In the genomic region with DNA sequence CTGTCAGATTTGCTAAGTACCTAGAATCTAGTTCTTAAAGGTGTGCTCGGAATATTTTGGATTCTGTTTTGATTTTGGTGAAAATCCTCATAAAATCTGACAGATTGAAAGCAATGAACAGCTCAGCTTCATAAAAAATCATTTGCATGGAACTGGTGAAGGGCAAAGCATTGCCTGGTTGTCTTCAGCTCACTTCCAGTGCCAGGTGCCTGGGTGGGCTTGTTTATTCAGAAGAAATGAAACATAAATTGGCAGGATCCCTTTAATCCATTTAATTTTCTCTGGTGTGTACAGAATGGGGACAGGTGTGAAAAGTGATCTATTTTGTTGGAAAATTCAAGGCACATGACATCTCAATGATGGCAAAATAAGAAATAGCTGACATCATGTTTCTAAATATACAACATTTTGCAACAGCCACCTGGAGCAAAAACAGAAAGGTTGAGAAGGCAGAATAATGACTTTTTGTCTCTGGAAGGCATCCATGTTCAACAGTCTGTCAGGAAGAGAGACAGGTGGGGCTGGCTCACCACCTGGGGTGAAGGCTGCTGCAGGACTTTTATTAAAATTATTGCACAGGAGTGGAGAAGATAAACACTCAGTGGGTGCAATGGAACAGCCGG, we compare ENCODE assay signal across 16 cellular contexts. TPM values are rescaled to one million over a fixed set of nuclear protein-coding genes. Genes with fewer than 3 reads are reported as not detected.
A peak's percentile ranks its signal among the peaks of the same experiment; 100 is the strongest.
DNase-seq lines count a peak whose midpoint lies in the region; ATAC-seq and TF ChIP-seq lines count a peak whose summit lies in the region.
"Had no signal": no experiment of that assay in that cellular context is flagged by ENCODE, and none has a peak within 500 bp of the region (broad histone marks: within the 10 kb centered on the region; RNA-seq: fewer than 3 reads in every experiment).

No MANE protein-coding gene starts in this region.

- H3K36me3 ChIP-seq in gastrocnemius medialis (no peaks in the 10 kb centered on the region), trophoblast cell (ENCODE audit: control insufficient read depth in 1 of 2, insufficient read depth in 2 of 2, low read length in 2 of 2) (no peaks in the 10 kb centered on the region)
- H3K36me3 ChIP-seq: HAP-1, lower lobe of right lung, SJSA1, stomach had no signal

- H4K12ac ChIP-seq in trophoblast cell (ENCODE audit: low read depth, low read length), result no peak overlapping the region

- no peak overlapping the region for H3K18ac ChIP-seq in trophoblast cell (ENCODE audit: low read length)

- DNase-seq in DMS53 (lab: John Stamatoyannopoulos, UW) (peak; percentile 54), NCI-H1694 treated with DMSO at 0.1 percent for 48 hours (lab: John Stamatoyannopoulos, UW) (peak; percentile 62), NCI-H748 (lab: John Stamatoyannopoulos, UW; ENCODE audit: unreplicated experiment) (peak; percentile 98), cerebellum (ENCODE audit: low spot score) (peak; percentile 86), midbrain (lab: John Stamatoyannopoulos, UW) (no peak), gastrocnemius medialis (no peak), trophoblast cell (no peak)
- DNase-seq: activated CD8-positive, alpha-beta T cell treated with anti-CD3 and anti-CD28 coated beads, Interleukin-2, amount 10 ng/mL, durations not matched to agents 7 days and 5 days; Calu3; lower lobe of right lung; natural killer cell; stomach had no signal

- H3K4me2 ChIP-seq in trophoblast cell (ENCODE audit: low read length), result no peak overlapping the region

- whole genome bisulfite sequencing in trophoblast cell (ENCODE audit: extremely low coverage, insufficient coverage, insufficient read length), result no CpG with 5 or more reads among the region's 2 CpGs

- in situ Hi-C loops in gastrocnemius medialis (cut with MboI; ENCODE audit: low sequenced_read_pairs in 4 of 4), result no loop called here

- H4K8ac ChIP-seq in trophoblast cell (ENCODE audit: low read depth, low read length), result no peak overlapping the region

- H3K9me3 ChIP-seq in gastrocnemius medialis, result no peaks in the 10 kb centered on the region
- no peaks in the 10 kb centered on the region for H3K9me3 ChIP-seq in trophoblast cell (ENCODE audit: insufficient read depth, low read depth, low read length)
- H3K9me3 ChIP-seq: HAP-1, lower lobe of right lung, SJSA1 had no signal

- TF ChIP-seq POLR2A in gastrocnemius medialis (IDR thresholded peaks at IDR 0.05), result no peak

- no peak overlapping the region for H3K4me3 ChIP-seq in gastrocnemius medialis
- no peak overlapping the region for H3K4me3 ChIP-seq in trophoblast cell (ENCODE audit: low read depth, low read length)
- H3K4me3 ChIP-seq: HAP-1, lower lobe of right lung, SJSA1, stomach had no signal

- ATAC-seq in GM19467 (IDR thresholded peaks at IDR 0.05; ENCODE audit: unreplicated experiment) (no peak), gastrocnemius medialis (no peak)
- ATAC-seq: activated CD8-positive, alpha-beta T cell treated with anti-CD3 and anti-CD28 coated beads, Interleukin-2, amount 10 ng/mL, durations not matched to agents 7 days and 5 days; activated T-helper 17 cell treated with anti-CD3 and anti-CD28 coated beads, Interleukin-2, amount 50 U/mL, for 72 hours; lower lobe of right lung; natural killer cell had no signal

- H3K4me1 ChIP-seq in gastrocnemius medialis, result no peaks in the 10 kb centered on the region
- H3K4me1 ChIP-seq in trophoblast cell (ENCODE audit: control insufficient read depth in 1 of 2, insufficient read depth in 2 of 2, low read length in 2 of 2), result no peaks in the 10 kb centered on the region
- H3K4me1 ChIP-seq: HAP-1, lower lobe of right lung, SJSA1, stomach had no signal

- H3K9ac ChIP-seq in trophoblast cell (ENCODE audit: low read length), result no peak overlapping the region

- no peak overlapping the region for H3K4ac ChIP-seq in trophoblast cell (ENCODE audit: low read depth, low read length)

- H4K91ac ChIP-seq in trophoblast cell (ENCODE audit: low read depth, low read length), result no peak overlapping the region

- H3K27me3 ChIP-seq in gastrocnemius medialis (no peaks in the 10 kb centered on the region), trophoblast cell (ENCODE audit: insufficient read depth, low read length) (no peaks in the 10 kb centered on the region)
- H3K27me3 ChIP-seq: SJSA1, stomach had no signal

- H3K23ac ChIP-seq in trophoblast cell (ENCODE audit: low read length), result no peak overlapping the region

- intact Hi-C loops in gastrocnemius medialis (cut with DNase I; ENCODE audit: low total_unique reads), result no loop called here

- H2BK5ac ChIP-seq in trophoblast cell (ENCODE audit: low read depth, low read length, poor library complexity), result no peak overlapping the region

- H2BK120ac ChIP-seq in trophoblast cell (ENCODE audit: insufficient read depth, low read length, poor library complexity), result no peak overlapping the region

- no peaks in the 10 kb centered on the region for H3K79me1 ChIP-seq in trophoblast cell (ENCODE audit: low read length)

- H2AK5ac ChIP-seq in trophoblast cell (ENCODE audit: low read length), result no peak overlapping the region

- no peak overlapping the region for H2AFZ ChIP-seq in trophoblast cell (ENCODE audit: insufficient read depth, low read length, poor library complexity)

- no peaks in the 10 kb centered on the region for H3K79me2 ChIP-seq in trophoblast cell (ENCODE audit: control insufficient read depth, insufficient read depth, low read length, poor library complexity)

- no peak for TF ChIP-seq CTCF in gastrocnemius medialis (IDR thresholded peaks at IDR 0.05 in 4 of 5, conservative IDR thresholded peaks at IDR 0.05 in 1 of 5)

- no peak overlapping the region for H3K14ac ChIP-seq in trophoblast cell (ENCODE audit: low read length)

- H2BK12ac ChIP-seq in trophoblast cell (ENCODE audit: low read length), result no peak overlapping the region

- H3K27ac ChIP-seq in gastrocnemius medialis (no peak overlapping the region), trophoblast cell (ENCODE audit: low read depth, low read length) (no peak overlapping the region)
- H3K27ac ChIP-seq: lower lobe of right lung, SJSA1, stomach had no signal

RNA-seq across cellular contexts. Expression of a gene that starts 52.2 kb away (rescaled TPM):
- total RNA-seq in cerebellum, result 28.8 TPM
- 1 to 10 TPM; 2.2 to 5.6 (median 3.7) TPM for total RNA-seq in gastrocnemius medialis
- 18.5 and 18.8 TPM in 2 replicates for polyA plus RNA-seq in trophoblast cell (2013)

Comparison
In these comparisons a context has a peak if more than half of its experiments do, and no peak if none do; other contexts are left out.
1. DNase-seq: peak in DMS53 (single experiment), NCI-H1694 treated with DMSO at 0.1 percent for 48 hours (single experiment), NCI-H748 (single experiment) and cerebellum (single experiment); none in midbrain (single experiment), gastrocnemius medialis (0 of 2) and trophoblast cell (0 of 2).